ENCODE assay signal across 1 cellular context in the genomic region with DNA sequence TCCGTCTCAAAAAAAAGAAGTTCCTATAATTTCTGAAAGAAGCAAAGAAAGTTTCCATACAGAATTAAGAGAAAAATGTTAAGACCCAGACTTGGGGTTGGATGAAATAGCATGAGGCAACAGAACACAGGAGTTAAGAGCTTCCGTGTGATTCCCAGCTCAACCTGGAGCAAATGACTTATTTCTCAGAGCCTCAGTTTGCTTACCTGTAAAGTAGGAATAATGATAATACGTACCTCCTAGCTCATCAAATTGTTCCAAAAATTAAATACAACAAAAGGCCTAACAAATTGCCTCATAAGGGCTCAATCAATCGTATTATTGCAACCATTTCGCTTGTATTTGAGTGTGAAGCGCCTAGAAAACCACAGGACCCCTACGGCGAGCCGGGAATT.
TF ChIP-seq lines count a peak whose summit lies in the region.

No MANE protein-coding gene starts in this region.

TF ChIP-seq in endothelial cell of umbilical vein, 7 proteins besides CTCF, POLR2A, EP300 and RAD21:
- TF ChIP-seq, protein P1, sequence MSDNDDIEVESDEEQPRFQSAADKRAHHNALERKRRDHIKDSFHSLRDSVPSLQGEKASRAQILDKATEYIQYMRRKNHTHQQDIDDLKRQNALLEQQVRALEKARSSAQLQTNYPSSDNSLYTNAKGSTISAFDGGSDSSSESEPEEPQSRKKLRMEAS (IDR thresholded peaks at IDR 0.05; ENCODE audit: insufficient read depth, insufficient read length) = no peak
- TF ChIP-seq POLR2AphosphoS5 (IDR thresholded peaks at IDR 0.05; ENCODE audit: insufficient read depth, low read depth, low read length) (no peak), FOS (IDR thresholded peaks at IDR 0.05; ENCODE audit: borderline replicate concordance, insufficient read depth, low read length) (no peak), MYC (IDR thresholded peaks at IDR 0.05; ENCODE audit: low read depth, low read length) (no peak), JUN (IDR thresholded peaks at IDR 0.05; ENCODE audit: borderline replicate concordance, insufficient read depth, insufficient read length, low read depth) (no peak), GATA2 (IDR thresholded peaks at IDR 0.05; ENCODE audit: insufficient read depth, insufficient read length, low read depth, low read length) (no peak), EZH2 (IDR thresholded peaks at IDR 0.05; ENCODE audit: borderline replicate concordance, low read depth, low read length, severe bottlenecking) (no peak)
